In genomic region chrX:132490086-132490419, GRCh38 we compare ENCODE assay signal across 8 cellular contexts. TPM values are rescaled to one million over a fixed set of nuclear protein-coding genes. Genes with fewer than 3 reads are reported as not detected.
DNase-seq lines count a peak whose midpoint lies in the region; ATAC-seq and TF ChIP-seq lines count a peak whose summit lies in the region.

No MANE protein-coding gene starts in this region.

- no peak for TF ChIP-seq CTCF in hepatocyte (IDR thresholded peaks at IDR 0.05; ENCODE audit: poor library complexity)

- no peaks in the 10 kb centered on the region for H3K9me3 ChIP-seq in hepatocyte (ENCODE audit: low read depth)

- DNase-seq in activated T-cell treated with anti-CD3 and anti-CD28 coated beads for 1 hour (ENCODE audit: low read depth) (peak; percentile 1), SW480 (ENCODE audit: low spot score) (peak; percentile 13), hepatocyte (ENCODE audit: low spot score) (no peak), A172 (ENCODE audit: low spot score) (no peak), Ammon's horn (ENCODE audit: low spot score) (no peak)
- DNase-seq in activated T-cell treated with anti-CD3 and anti-CD28 coated beads, Interleukin-2, amount 50 U/mL, for 48 hours, result no peak
- DNase-seq in stimulated activated naive CD8-positive, alpha-beta T cell treated with anti-CD3 and anti-CD28 coated beads, Interleukin-15, amount 100 ng/mL, for 72 hours, result no peak

- no peaks in the 10 kb centered on the region for H3K9me3 Mint-ChIP-seq in stimulated activated naive CD8-positive, alpha-beta T cell treated with anti-CD3 and anti-CD28 coated beads, Interleukin-15, amount 100 ng/mL, for 72 hours

- peak overlapping the region; percentile 89 to 93 for H3K4me3 Mint-ChIP-seq in stimulated activated naive CD8-positive, alpha-beta T cell treated with anti-CD3 and anti-CD28 coated beads, Interleukin-15, amount 100 ng/mL, for 72 hours

- peak overlapping the region; percentile 96 to 98 for H3K27ac Mint-ChIP-seq in stimulated activated naive CD8-positive, alpha-beta T cell treated with anti-CD3 and anti-CD28 coated beads, Interleukin-15, amount 100 ng/mL, for 72 hours

- 29% methylated on average over 11 of the region's 11 CpGs for WGBS in hepatocyte (ENCODE audit: low lambda C conversion rate, missing lambda C conversion rate)

- H2AFZ ChIP-seq in hepatocyte, result peak overlapping the region; percentile 57

- H3K4me2 ChIP-seq in hepatocyte, result peak overlapping the region; percentile 86

- peak overlapping the region; percentile 45 for H3K4me3 ChIP-seq in hepatocyte

- no peaks in the 10 kb centered on the region for H3K27me3 ChIP-seq in hepatocyte

- H3K79me2 ChIP-seq in hepatocyte, result peaks cover 17% of the 10 kb centered on the region

- ATAC-seq in HG03039 (IDR thresholded peaks at IDR 0.05; ENCODE audit: unreplicated experiment), result peak; percentile 4
- peak; percentile 19 for ATAC-seq in stimulated activated naive CD8-positive, alpha-beta T cell treated with anti-CD3 and anti-CD28 coated beads, Interleukin-15, amount 100 ng/mL, for 72 hours

- H3K27ac ChIP-seq in hepatocyte, result peak overlapping the region; percentile 90

- H3K4me1 Mint-ChIP-seq in stimulated activated naive CD8-positive, alpha-beta T cell treated with anti-CD3 and anti-CD28 coated beads, Interleukin-15, amount 100 ng/mL, for 72 hours, result peaks cover 23% of the 10 kb centered on the region

- no peaks in the 10 kb centered on the region for H3K4me1 ChIP-seq in hepatocyte (ENCODE audit: insufficient read depth)

- H3K9me2 ChIP-seq in hepatocyte (replicated peaks; ENCODE audit: insufficient read depth), result no peaks in the 10 kb centered on the region

- H3K36me3 ChIP-seq in hepatocyte (replicated peaks; ENCODE audit: insufficient read depth, low read depth), result no peaks in the 10 kb centered on the region

- no peaks in the 10 kb centered on the region for H4K20me1 ChIP-seq in hepatocyte (ENCODE audit: insufficient read depth, poor library complexity, severe bottlenecking)

- no peaks in the 10 kb centered on the region for H3K27me3 Mint-ChIP-seq in stimulated activated naive CD8-positive, alpha-beta T cell treated with anti-CD3 and anti-CD28 coated beads, Interleukin-15, amount 100 ng/mL, for 72 hours

RNA-seq across cellular contexts. Expression of gene MBNL3, which starts 1.2 kb away (rescaled TPM):
- total RNA-seq in hepatocyte, result 73.8 and 90.5 TPM in 2 replicates
- polyA plus RNA-seq in hepatocyte, result 9.6 and 11.6 TPM in 2 replicates
- total RNA-seq in A172 (2014; rRNA removed; shearing (Covaris generic)), result 0.17 and 0.24 TPM in 2 replicates

Comparison
In these comparisons a context has a peak if more than half of its experiments do, and no peak if none do; other contexts are left out.
1. DNase-seq: peak in activated T-cell treated with anti-CD3 and anti-CD28 coated beads for 1 hour (single experiment) and SW480 (single experiment); none in activated T-cell treated with anti-CD3 and anti-CD28 coated beads, Interleukin-2, amount 50 U/mL, for 48 hours (0 of 2), hepatocyte (single experiment), stimulated activated naive CD8-positive, alpha-beta T cell treated with anti-CD3 and anti-CD28 coated beads, Interleukin-15, amount 100 ng/mL, for 72 hours (0 of 2), A172 (single experiment) and Ammon's horn (single experiment).
2. RNA of gene MBNL3, which starts 1.2 kb away (total RNA-seq): 73.8 to 90.5 TPM in hepatocyte; 0.17 to 0.24 TPM in A172; every median in the first group is over 10 times any median in the second.